8 cellular contexts compared by ENCODE assay signal in genomic region chr14:80930836-80931389, GRCh38. TPM values are rescaled to one million over a fixed set of nuclear protein-coding genes. Genes with fewer than 3 reads are reported as not detected.
DNase-seq lines count a peak whose midpoint lies in the region; ATAC-seq, FAIRE-seq and TF ChIP-seq lines count a peak whose summit lies in the region.

No MANE protein-coding gene starts in this region.

- no peaks in the 10 kb centered on the region for H3K9me3 ChIP-seq in Caco-2

- peak; percentile 98 for ATAC-seq in GM21737 (IDR thresholded peaks at IDR 0.05; ENCODE audit: unreplicated experiment)

- DNase-seq in GM12892 (ENCODE audit: insufficient read length) (no peak), KG1 (lab: John Stamatoyannopoulos, UW) (peak; percentile 54), iris pigment epithelial cell (ENCODE audit: low read depth) (peak; percentile 97), Caco-2 (no peak), NCI-H187 treated with DMSO at 0.1 percent for 48 hours (lab: John Stamatoyannopoulos, UW) (no peak), NCI-H526 treated with DMSO at 0.1 percent for 48 hours (lab: John Stamatoyannopoulos, UW) (no peak)
- DNase-seq in activated CD4-positive, alpha-beta T cell treated with anti-CD3 and anti-CD28 coated beads, Interleukin-2, amount 10 ng/mL, durations not matched to agents 24 days and 14 days, result peak; percentile 87

- intact Hi-C loops in activated CD4-positive, alpha-beta T cell treated with anti-CD3 and anti-CD28 coated beads, Interleukin-2, amount 10 ng/mL, durations not matched to agents 24 days and 14 days (cut with micrococcal nuclease), result loop anchor here (1.0 to 10.0 kb wide), 4 partner anchors 10 to 344 kb away; partner anchors contain the start of gene CEP128
- intact Hi-C loops in Caco-2 (cut with micrococcal nuclease; ENCODE audit: unreplicated experiment), result no loop called here

- TF ChIP-seq POLR2A in GM12892 (IDR thresholded peaks at IDR 0.05; ENCODE audit: low read depth, low read length), result no peak

- H3K4me3 ChIP-seq in Caco-2 (ENCODE audit: low read depth, low read length), result no peak overlapping the region

- no TSS peak for BruUV-seq in Caco-2 (replicated peaks; lab: Mats Ljungman, UMichigan)

- H3K4me3 Mint-ChIP-seq in activated CD4-positive, alpha-beta T cell treated with anti-CD3 and anti-CD28 coated beads, Interleukin-2, amount 10 ng/mL, durations not matched to agents 24 days and 14 days, result peak overlapping the region; percentile 73
- H3K4me3 Mint-ChIP-seq in Caco-2 (ENCODE audit: unreplicated experiment), result no peak overlapping the region

- H3K9me3 Mint-ChIP-seq in activated CD4-positive, alpha-beta T cell treated with anti-CD3 and anti-CD28 coated beads, Interleukin-2, amount 10 ng/mL, durations not matched to agents 24 days and 14 days, result peaks cover 8% of the 10 kb centered on the region
- H3K9me3 Mint-ChIP-seq in Caco-2 (ENCODE audit: unreplicated experiment), result no peaks in the 10 kb centered on the region

- H3K27me3 Mint-ChIP-seq in activated CD4-positive, alpha-beta T cell treated with anti-CD3 and anti-CD28 coated beads, Interleukin-2, amount 10 ng/mL, durations not matched to agents 24 days and 14 days, result no peaks in the 10 kb centered on the region
- H3K27me3 Mint-ChIP-seq in Caco-2 (ENCODE audit: insufficient read depth, unreplicated experiment), result no peaks in the 10 kb centered on the region

- no peaks in the 10 kb centered on the region for H3K4me1 ChIP-seq in Caco-2

- peaks cover 51% of the 10 kb centered on the region for H3K4me1 Mint-ChIP-seq in activated CD4-positive, alpha-beta T cell treated with anti-CD3 and anti-CD28 coated beads, Interleukin-2, amount 10 ng/mL, durations not matched to agents 24 days and 14 days
- H3K4me1 Mint-ChIP-seq in Caco-2 (ENCODE audit: low read depth, unreplicated experiment), result no peaks in the 10 kb centered on the region

- POLR2A ChIA-PET in Caco-2 (lab: Charles Lee), result no interaction called here

- peak; percentile 95 for FAIRE-seq in GM12892 (lab: Jason Lieb, UNC)

- peak overlapping the region; percentile 90 for H3K27ac Mint-ChIP-seq in activated CD4-positive, alpha-beta T cell treated with anti-CD3 and anti-CD28 coated beads, Interleukin-2, amount 10 ng/mL, durations not matched to agents 24 days and 14 days
- H3K27ac Mint-ChIP-seq in Caco-2 (ENCODE audit: unreplicated experiment), result no peak overlapping the region

- CTCF ChIA-PET in Caco-2 (lab: Charles Lee), result no interaction called here

- TF ChIP-seq CTCF in Caco-2 (IDR thresholded peaks at IDR 0.05; ENCODE audit: insufficient read depth in 1 of 2, low read depth in 1 of 2, low read length in 1 of 2, severe bottlenecking in 1 of 2, unreplicated experiment in 1 of 2), result no peak

- no peaks in the 10 kb centered on the region for H3K36me3 ChIP-seq in Caco-2 (ENCODE audit: control insufficient read depth, insufficient read depth, low read length)

- H3K36me3 Mint-ChIP-seq in activated CD4-positive, alpha-beta T cell treated with anti-CD3 and anti-CD28 coated beads, Interleukin-2, amount 10 ng/mL, durations not matched to agents 24 days and 14 days (ENCODE audit: low read depth), result peaks cover 42% of the 10 kb centered on the region
- no peaks in the 10 kb centered on the region for H3K36me3 Mint-ChIP-seq in Caco-2 (ENCODE audit: insufficient read depth, unreplicated experiment)

- no peaks in the 10 kb centered on the region for H3K27me3 ChIP-seq in Caco-2 (replicated peaks; ENCODE audit: control insufficient read depth, insufficient read depth, low read length)

RNA-seq across cellular contexts. Expression of gene CEP128, which starts 10.6 kb away (rescaled TPM):
- 4.7 TPM for polyA plus RNA-seq in GM12892 (2012; ENCODE audit: missing spikeins)
- total RNA-seq in activated CD4-positive, alpha-beta T cell treated with anti-CD3 and anti-CD28 coated beads, Interleukin-2, amount 10 ng/mL, durations not matched to agents 24 days and 14 days, result 20.1 and 20.4 TPM in 2 replicates
- 16.7 and 22.6 TPM in 2 replicates for total RNA-seq in Caco-2 (2022)

RNA-seq across cellular contexts. Expression of gene TSHR, which starts 24.5 kb away (rescaled TPM):
- 0.06 TPM for polyA plus RNA-seq in GM12892 (2012; ENCODE audit: missing spikeins)
- not detected in 2 replicates for total RNA-seq in activated CD4-positive, alpha-beta T cell treated with anti-CD3 and anti-CD28 coated beads, Interleukin-2, amount 10 ng/mL, durations not matched to agents 24 days and 14 days
- not detected in 2 replicates for total RNA-seq in Caco-2 (2022)

Comparison
In these comparisons a context has a peak if more than half of its experiments do, and no peak if none do; other contexts are left out.
1. DNase-seq: peak in KG1 (single experiment), activated CD4-positive, alpha-beta T cell treated with anti-CD3 and anti-CD28 coated beads, Interleukin-2, amount 10 ng/mL, durations not matched to agents 24 days and 14 days (single experiment) and iris pigment epithelial cell (single experiment); none in GM12892 (single experiment), Caco-2 (0 of 2), NCI-H187 treated with DMSO at 0.1 percent for 48 hours (single experiment) and NCI-H526 treated with DMSO at 0.1 percent for 48 hours (single experiment).